Comparison of ENCODE assay signal across 9 cellular contexts in the genomic region with DNA sequence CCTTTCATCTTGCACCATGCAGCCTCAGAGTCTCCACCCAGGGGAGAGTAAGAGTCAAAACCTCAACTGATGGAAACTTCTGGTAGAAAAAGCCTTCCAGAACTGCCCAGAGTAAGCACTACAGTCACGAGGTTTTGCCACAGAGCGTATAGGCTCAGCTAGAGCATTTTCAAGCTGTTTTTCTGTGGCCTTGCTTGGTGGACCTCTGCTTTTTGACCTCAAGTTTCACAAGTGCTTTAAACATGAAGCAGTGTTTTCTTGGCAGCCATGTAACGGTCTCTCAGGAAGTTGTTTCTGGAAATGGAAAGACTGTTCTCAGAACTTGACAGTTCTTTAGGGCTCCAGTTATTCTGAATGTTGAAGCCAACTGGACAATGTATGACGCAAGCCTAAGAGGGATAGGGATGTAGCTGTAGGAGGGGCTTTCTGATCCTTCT.
DNase-seq lines count a peak whose midpoint lies in the region; ATAC-seq and TF ChIP-seq lines count a peak whose summit lies in the region.
"Had no signal": no experiment of that assay in that cellular context is flagged by ENCODE, and none has a peak within 500 bp of the region (broad histone marks: within the 10 kb centered on the region; RNA-seq: fewer than 3 reads in every experiment).

No MANE protein-coding gene starts in this region.

- peak overlapping the region; percentile 48 for H3K27ac Mint-ChIP-seq in activated naive CD8-positive, alpha-beta T cell treated with anti-CD3 and anti-CD28 coated beads, Interleukin-2, amount 50 U/mL, for 24 hours
- H3K27ac Mint-ChIP-seq in nephron = peak overlapping the region in 2 of 3 experiments; percentile 14 to 19
- H3K27ac Mint-ChIP-seq in nephron progenitor cell = no peak overlapping the region
- H3K27ac Mint-ChIP-seq: activated naive CD4-positive, alpha-beta T cell treated with anti-CD3 and anti-CD28 coated beads, Interleukin-2, amount 50 U/mL, for 24 hours had no signal

- peaks cover 20% of the 10 kb centered on the region for H3K4me1 Mint-ChIP-seq in activated naive CD8-positive, alpha-beta T cell treated with anti-CD3 and anti-CD28 coated beads, Interleukin-2, amount 50 U/mL, for 24 hours
- peaks cover 15% of the 10 kb centered on the region for H3K4me1 Mint-ChIP-seq in nephron
- peaks cover 42% of the 10 kb centered on the region for H3K4me1 Mint-ChIP-seq in nephron progenitor cell

- H3K36me3 Mint-ChIP-seq in activated naive CD8-positive, alpha-beta T cell treated with anti-CD3 and anti-CD28 coated beads, Interleukin-2, amount 50 U/mL, for 24 hours (ENCODE audit: low read depth) = no peaks in the 10 kb centered on the region
- H3K36me3 Mint-ChIP-seq in nephron (ENCODE audit: low read depth) = no peaks in the 10 kb centered on the region
- H3K36me3 Mint-ChIP-seq in nephron progenitor cell (ENCODE audit: low read depth) = no peaks in the 10 kb centered on the region
- H3K36me3 Mint-ChIP-seq: activated naive CD4-positive, alpha-beta T cell treated with anti-CD3 and anti-CD28 coated beads, Interleukin-2, amount 50 U/mL, for 24 hours had no signal

- no peak overlapping the region for H3K4me3 Mint-ChIP-seq in activated naive CD8-positive, alpha-beta T cell treated with anti-CD3 and anti-CD28 coated beads, Interleukin-2, amount 50 U/mL, for 24 hours
- H3K4me3 Mint-ChIP-seq in nephron (no peak overlapping the region), nephron progenitor cell (no peak overlapping the region)
- H3K4me3 Mint-ChIP-seq: activated naive CD4-positive, alpha-beta T cell treated with anti-CD3 and anti-CD28 coated beads, Interleukin-2, amount 50 U/mL, for 24 hours had no signal

- H3K9me3 Mint-ChIP-seq in activated naive CD8-positive, alpha-beta T cell treated with anti-CD3 and anti-CD28 coated beads, Interleukin-2, amount 50 U/mL, for 24 hours = no peaks in the 10 kb centered on the region
- H3K9me3 Mint-ChIP-seq in nephron (no peaks in the 10 kb centered on the region), nephron progenitor cell (peaks cover 5% of the 10 kb centered on the region)
- H3K9me3 Mint-ChIP-seq: activated naive CD4-positive, alpha-beta T cell treated with anti-CD3 and anti-CD28 coated beads, Interleukin-2, amount 50 U/mL, for 24 hours had no signal

- no peak for DNase-seq in activated naive CD8-positive, alpha-beta T cell treated with anti-CD3 and anti-CD28 coated beads, Interleukin-2, amount 50 U/mL, for 24 hours
- DNase-seq in dedifferentiated amniotic fluid mesenchymal stem cell (ENCODE audit: extremely low spot score) = no peak
- DNase-seq in SHP77 treated with DMSO at 0.1 percent for 48 hours (lab: John Stamatoyannopoulos, UW) = no peak
- no peak for DNase-seq in DMS 273 (lab: John Stamatoyannopoulos, UW; ENCODE audit: unreplicated experiment)
- DNase-seq in nephron progenitor cell = no peak

- no peak for TF ChIP-seq CTCF in nephron (IDR thresholded peaks at IDR 0.05; ENCODE audit: unreplicated experiment in 3 of 3)
- TF ChIP-seq CTCF in nephron progenitor cell (IDR thresholded peaks at IDR 0.05) = no peak

- ATAC-seq in GM18520 (IDR thresholded peaks at IDR 0.05; ENCODE audit: unreplicated experiment) = peak; percentile 83
- peak; percentile 89 for ATAC-seq in HG02970 (IDR thresholded peaks at IDR 0.05; ENCODE audit: low FRiP score, unreplicated experiment)
- ATAC-seq in activated naive CD8-positive, alpha-beta T cell treated with anti-CD3 and anti-CD28 coated beads, Interleukin-2, amount 50 U/mL, for 24 hours = peak; percentile 94

- no peaks in the 10 kb centered on the region for H3K27me3 Mint-ChIP-seq in activated naive CD8-positive, alpha-beta T cell treated with anti-CD3 and anti-CD28 coated beads, Interleukin-2, amount 50 U/mL, for 24 hours
- H3K27me3 Mint-ChIP-seq in nephron (ENCODE audit: low read depth) (no peaks in the 10 kb centered on the region), nephron progenitor cell (ENCODE audit: low read depth, poor library complexity) (no peaks in the 10 kb centered on the region)
- H3K27me3 Mint-ChIP-seq: activated naive CD4-positive, alpha-beta T cell treated with anti-CD3 and anti-CD28 coated beads, Interleukin-2, amount 50 U/mL, for 24 hours had no signal
